In genomic region chr3:73475717-73476116, GRCh38 we compare ENCODE assay signal across 22 cellular contexts.
DNase-seq lines count a peak whose midpoint lies in the region; ATAC-seq and TF ChIP-seq lines count a peak whose summit lies in the region.
"Had no signal": no experiment of that assay in that cellular context is flagged by ENCODE, and none has a peak within 500 bp of the region (broad histone marks: within the 10 kb centered on the region; RNA-seq: fewer than 3 reads in every experiment).

No MANE protein-coding gene starts in this region.

- H3K9me3 ChIP-seq in DND-41 (ENCODE audit: insufficient read depth, low read length, severe bottlenecking) (peaks cover 10% of the 10 kb centered on the region), OCI-LY3 (ENCODE audit: insufficient read depth, low read length) (no peaks in the 10 kb centered on the region)
- H3K9me3 ChIP-seq: MG63 had no signal

- H3K9me3 Mint-ChIP-seq in nephron: peaks cover 4% of the 10 kb centered on the region

- H3K36me3 ChIP-seq in DND-41 (ENCODE audit: insufficient read depth, low read length): no peaks in the 10 kb centered on the region
- peaks cover 5% of the 10 kb centered on the region for H3K36me3 ChIP-seq in OCI-LY3 (replicated peaks; ENCODE audit: low read depth, low read length)
- H3K36me3 ChIP-seq: MG63 had no signal

- peak; percentile 69; the same call in 2 of the 3 replicates for ATAC-seq in DND-41 (ENCODE audit: insufficient read depth, low read depth)
- ATAC-seq in HG02884 (IDR thresholded peaks at IDR 0.05; ENCODE audit: unreplicated experiment): peak; percentile 43
- ATAC-seq in GM21717 (IDR thresholded peaks at IDR 0.05; ENCODE audit: unreplicated experiment): no peak
- ATAC-seq: CD8-positive, alpha-beta T cell; T-cell had no signal

- H3K4me2 ChIP-seq in DND-41 (ENCODE audit: insufficient read depth, low read length) (no peak overlapping the region), OCI-LY3 (ENCODE audit: low read length) (peak overlapping the region; percentile 58)

- H3K27ac ChIP-seq in DND-41 (ENCODE audit: low read length): no peak overlapping the region
- no peak overlapping the region for H3K27ac ChIP-seq in OCI-LY3 (ENCODE audit: low read length)

- peaks cover 71% of the 10 kb centered on the region for H3K4me1 Mint-ChIP-seq in nephron
- H3K4me1 Mint-ChIP-seq: T-cell had no signal

- peaks cover 4% of the 10 kb centered on the region for H3K36me3 Mint-ChIP-seq in nephron (ENCODE audit: low read depth)
- H3K36me3 Mint-ChIP-seq: CD8-positive, alpha-beta T cell; T-cell had no signal

- H3K4me3 ChIP-seq in DND-41 (ENCODE audit: low read depth in 1 of 2, low read length in 2 of 2) (no peak overlapping the region), OCI-LY3 (ENCODE audit: low read length) (peak overlapping the region; percentile 2; the same call in 1 of the 2 replicates)
- H3K4me3 ChIP-seq: MG63 had no signal

- H3K27me3 ChIP-seq in DND-41 (ENCODE audit: insufficient read depth, low read length, poor library complexity): peaks cover 10% of the 10 kb centered on the region
- H3K27me3 ChIP-seq in OCI-LY3 (ENCODE audit: low read depth, low read length): no peaks in the 10 kb centered on the region
- H3K27me3 ChIP-seq: MG63 had no signal

- H2AFZ ChIP-seq in DND-41 (ENCODE audit: low read depth, low read length): no peak overlapping the region
- H2AFZ ChIP-seq in OCI-LY3 (ENCODE audit: low read depth, low read length): no peak overlapping the region

- H3K79me2 ChIP-seq in DND-41 (ENCODE audit: insufficient read depth, low read length): no peaks in the 10 kb centered on the region
- H3K79me2 ChIP-seq in OCI-LY3 (ENCODE audit: low read length): no peaks in the 10 kb centered on the region

- H3K4me1 ChIP-seq in DND-41 (ENCODE audit: insufficient read depth, low read length) (no peaks in the 10 kb centered on the region), OCI-LY3 (ENCODE audit: low read length) (peaks cover 18% of the 10 kb centered on the region)

- H4K20me1 ChIP-seq in DND-41 (ENCODE audit: insufficient read depth, low read length) (no peaks in the 10 kb centered on the region), OCI-LY3 (ENCODE audit: insufficient read depth, low read length) (no peaks in the 10 kb centered on the region)

- no peak overlapping the region for H3K4me3 Mint-ChIP-seq in nephron
- H3K4me3 Mint-ChIP-seq: CD8-positive, alpha-beta T cell; T-cell had no signal

- peak overlapping the region in 2 of 3 experiments; percentile 79 to 82 for H3K27ac Mint-ChIP-seq in nephron
- H3K27ac Mint-ChIP-seq: CD8-positive, alpha-beta T cell; T-cell had no signal

- no peak overlapping the region for H3K9ac ChIP-seq in DND-41 (ENCODE audit: low read depth, low read length)
- no peak overlapping the region for H3K9ac ChIP-seq in OCI-LY3 (ENCODE audit: low read length)

- TF ChIP-seq CTCF in DND-41 (IDR thresholded peaks at IDR 0.05; ENCODE audit: borderline replicate concordance, extremely low read depth, low read length, poor library complexity, severe bottlenecking): no peak
- no peak for TF ChIP-seq CTCF in OCI-LY3 (IDR thresholded peaks at IDR 0.05; ENCODE audit: low read depth, low read length)
- no peak for TF ChIP-seq CTCF in nephron (IDR thresholded peaks at IDR 0.05; ENCODE audit: unreplicated experiment in 3 of 3)

- no peaks in the 10 kb centered on the region for H3K27me3 Mint-ChIP-seq in nephron (ENCODE audit: low read depth)

- DNase-seq in DND-41: peak; percentile 18
- DNase-seq in OCI-M2 (lab: John Stamatoyannopoulos, UW; ENCODE audit: unreplicated experiment): no peak
- no peak for DNase-seq in CD1c-positive myeloid dendritic cell (ENCODE audit: extremely low spot score)
- DNase-seq: C1 segment of cervical spinal cord; Caco-2; CD8-positive, alpha-beta T cell; EL; GDM1; KG1; MG63; NCI-H2029; NCI-H446; NCI-H524 treated with DMSO at 0.1 percent for 48 hours; NCI-H774; NK-92 treated with Interleukin-12 subunit alpha and Interleukin-12 subunit beta, amount 100 ng/mL, for 24 hours; Right ventricle myocardium superior; RPMI8226; T-cell had no signal
